1 cellular context compared by ENCODE assay signal in the genomic region with DNA sequence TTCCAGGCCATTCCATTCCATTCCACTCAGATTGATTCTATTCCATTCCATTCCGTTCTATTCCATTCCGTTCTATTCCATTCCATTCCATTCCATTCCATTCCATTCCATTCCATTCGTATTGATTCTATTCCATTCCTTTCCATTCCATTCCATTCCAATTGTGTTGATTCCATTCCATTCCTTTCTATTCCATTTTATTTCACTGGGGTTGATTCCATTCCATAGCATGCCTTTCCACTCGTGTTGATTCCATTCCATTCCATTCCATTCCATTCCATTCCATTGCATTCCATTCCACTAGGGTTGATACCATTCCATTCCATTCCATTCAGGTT.
TF ChIP-seq lines count a peak whose summit lies in the region.

No MANE protein-coding gene starts in this region.

TF ChIP-seq in IMR-90, 13 proteins besides CTCF, POLR2A, EP300 and RAD21 (continued from another document):
- TF ChIP-seq, protein P1, sequence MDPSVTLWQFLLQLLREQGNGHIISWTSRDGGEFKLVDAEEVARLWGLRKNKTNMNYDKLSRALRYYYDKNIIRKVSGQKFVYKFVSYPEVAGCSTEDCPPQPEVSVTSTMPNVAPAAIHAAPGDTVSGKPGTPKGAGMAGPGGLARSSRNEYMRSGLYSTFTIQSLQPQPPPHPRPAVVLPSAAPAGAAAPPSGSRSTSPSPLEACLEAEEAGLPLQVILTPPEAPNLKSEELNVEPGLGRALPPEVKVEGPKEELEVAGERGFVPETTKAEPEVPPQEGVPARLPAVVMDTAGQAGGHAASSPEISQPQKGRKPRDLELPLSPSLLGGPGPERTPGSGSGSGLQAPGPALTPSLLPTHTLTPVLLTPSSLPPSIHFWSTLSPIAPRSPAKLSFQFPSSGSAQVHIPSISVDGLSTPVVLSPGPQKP (IDR thresholded peaks at IDR 0.05; ENCODE audit: borderline replicate concordance, low read depth, low read length) = no peak
- no peak for TF ChIP-seq CEBPB (IDR thresholded peaks at IDR 0.05; ENCODE audit: low read depth, low read length)
- no peak for TF ChIP-seq BHLHE40 (IDR thresholded peaks at IDR 0.05; ENCODE audit: low read depth, low read length)
- no peak for TF ChIP-seq MXI1 (IDR thresholded peaks at IDR 0.05; ENCODE audit: borderline replicate concordance, low read depth, low read length)
- no peak for TF ChIP-seq CHD1 (IDR thresholded peaks at IDR 0.05; ENCODE audit: low read depth, low read length)
- TF ChIP-seq NFE2L2 (IDR thresholded peaks at IDR 0.05; ENCODE audit: low read depth, low read length) = no peak
